ENCODE assay signal across 9 cellular contexts in genomic region chr1:115648717-115649691, GRCh38. TPM values are rescaled to one million over a fixed set of nuclear protein-coding genes. Genes with fewer than 3 reads are reported as not detected.
DNase-seq lines count a peak whose midpoint lies in the region; ATAC-seq and TF ChIP-seq lines count a peak whose summit lies in the region.
"Had no signal": no experiment of that assay in that cellular context is flagged by ENCODE, and none has a peak within 500 bp of the region (broad histone marks: within the 10 kb centered on the region; RNA-seq: fewer than 3 reads in every experiment).

No MANE protein-coding gene starts in this region.

- H3K27ac ChIP-seq in BLaER1: no peak overlapping the region
- H3K27ac ChIP-seq: neutrophil had no signal

- POLR2A ChIA-PET in WTC11 (lab: Charles Lee): no interaction called here

- H3K27me3 ChIP-seq in BLaER1: no peaks in the 10 kb centered on the region

- peaks cover 15% of the 10 kb centered on the region for H3K36me3 Mint-ChIP-seq in WTC11

- peaks cover 57% of the 10 kb centered on the region for H3K4me1 ChIP-seq in BLaER1

- H3K4me2 ChIP-seq in BLaER1: peak overlapping the region; percentile 53

- peak overlapping the region; percentile 93 for H3K27ac Mint-ChIP-seq in WTC11
- peak overlapping the region in 1 of 2 donors; percentile 91 for H3K27ac Mint-ChIP-seq in stimulated activated naive CD8-positive, alpha-beta T cell treated with anti-CD3 and anti-CD28 coated beads, Interleukin-15, amount 100 ng/mL, for 72 hours

- peaks cover 23% of the 10 kb centered on the region for H3K36me3 ChIP-seq in BLaER1
- H3K36me3 ChIP-seq: neutrophil had no signal

- no peak for TF ChIP-seq CTCF in WTC11 (IDR thresholded peaks at IDR 0.05)

- peak overlapping the region; percentile 36; the same call in 1 of the 2 replicates for H3K4me3 Mint-ChIP-seq in WTC11
- no peak overlapping the region for H3K4me3 Mint-ChIP-seq in stimulated activated naive CD8-positive, alpha-beta T cell treated with anti-CD3 and anti-CD28 coated beads, Interleukin-15, amount 100 ng/mL, for 72 hours

- H3K27me3 Mint-ChIP-seq in WTC11 (ENCODE audit: low read depth): no peaks in the 10 kb centered on the region
- H3K27me3 Mint-ChIP-seq in stimulated activated naive CD8-positive, alpha-beta T cell treated with anti-CD3 and anti-CD28 coated beads, Interleukin-15, amount 100 ng/mL, for 72 hours: peaks cover 2% of the 10 kb centered on the region

- H3K9me3 ChIP-seq in BLaER1: no peaks in the 10 kb centered on the region
- H3K9me3 ChIP-seq: neutrophil had no signal

- ATAC-seq in GM19023 (IDR thresholded peaks at IDR 0.05; ENCODE audit: unreplicated experiment) (peak; percentile 84), HG03045 (IDR thresholded peaks at IDR 0.05; ENCODE audit: unreplicated experiment) (peak; percentile 87), WTC11 (peak; percentile 30; the same call in 1 of the 2 replicates)
- ATAC-seq in stimulated activated naive CD8-positive, alpha-beta T cell treated with anti-CD3 and anti-CD28 coated beads, Interleukin-15, amount 100 ng/mL, for 72 hours: peak; percentile 90

- H3K4me3 ChIP-seq in BLaER1: no peak overlapping the region

- H3K9ac ChIP-seq in BLaER1: no peak overlapping the region

- no peak for DNase-seq in WTC11 (ENCODE audit: low spot score)
- peak; percentile 36 to 59 for DNase-seq in stimulated activated naive CD8-positive, alpha-beta T cell treated with anti-CD3 and anti-CD28 coated beads, Interleukin-15, amount 100 ng/mL, for 72 hours
- no peak for DNase-seq in hypothalamus (lab: John Stamatoyannopoulos, UW)
- no peak for DNase-seq in EL
- DNase-seq in putamen (ENCODE audit: low spot score): no peak

- peaks cover 54% of the 10 kb centered on the region for H4K20me1 ChIP-seq in BLaER1

- CTCF ChIA-PET in WTC11 (lab: Charles Lee): interaction anchor here (0.7 to 2.9 kb wide), 3 partner anchors 41 to 69 kb away, joined by 3 to 19 read pairs (median 5); no protein-coding TSS in a partner anchor

- no peaks in the 10 kb centered on the region for H3K9me3 Mint-ChIP-seq in WTC11
- no peaks in the 10 kb centered on the region for H3K9me3 Mint-ChIP-seq in stimulated activated naive CD8-positive, alpha-beta T cell treated with anti-CD3 and anti-CD28 coated beads, Interleukin-15, amount 100 ng/mL, for 72 hours

- peaks cover 20% of the 10 kb centered on the region for H3K4me1 Mint-ChIP-seq in WTC11
- no peaks in the 10 kb centered on the region for H3K4me1 Mint-ChIP-seq in stimulated activated naive CD8-positive, alpha-beta T cell treated with anti-CD3 and anti-CD28 coated beads, Interleukin-15, amount 100 ng/mL, for 72 hours

TF ChIP-seq in WTC11, 78 proteins besides CTCF, POLR2A, EP300 and RAD21:
- TF ChIP-seq NFATC4 (CRISPR knock-in tag; IDR thresholded peaks at IDR 0.05): no peak
- no peak for TF ChIP-seq ZNF232 (CRISPR knock-in tag; IDR thresholded peaks at IDR 0.05)
- no peak for TF ChIP-seq TCF7 (CRISPR knock-in tag; IDR thresholded peaks at IDR 0.05; ENCODE audit: low read depth)
- TF ChIP-seq, protein P1, sequence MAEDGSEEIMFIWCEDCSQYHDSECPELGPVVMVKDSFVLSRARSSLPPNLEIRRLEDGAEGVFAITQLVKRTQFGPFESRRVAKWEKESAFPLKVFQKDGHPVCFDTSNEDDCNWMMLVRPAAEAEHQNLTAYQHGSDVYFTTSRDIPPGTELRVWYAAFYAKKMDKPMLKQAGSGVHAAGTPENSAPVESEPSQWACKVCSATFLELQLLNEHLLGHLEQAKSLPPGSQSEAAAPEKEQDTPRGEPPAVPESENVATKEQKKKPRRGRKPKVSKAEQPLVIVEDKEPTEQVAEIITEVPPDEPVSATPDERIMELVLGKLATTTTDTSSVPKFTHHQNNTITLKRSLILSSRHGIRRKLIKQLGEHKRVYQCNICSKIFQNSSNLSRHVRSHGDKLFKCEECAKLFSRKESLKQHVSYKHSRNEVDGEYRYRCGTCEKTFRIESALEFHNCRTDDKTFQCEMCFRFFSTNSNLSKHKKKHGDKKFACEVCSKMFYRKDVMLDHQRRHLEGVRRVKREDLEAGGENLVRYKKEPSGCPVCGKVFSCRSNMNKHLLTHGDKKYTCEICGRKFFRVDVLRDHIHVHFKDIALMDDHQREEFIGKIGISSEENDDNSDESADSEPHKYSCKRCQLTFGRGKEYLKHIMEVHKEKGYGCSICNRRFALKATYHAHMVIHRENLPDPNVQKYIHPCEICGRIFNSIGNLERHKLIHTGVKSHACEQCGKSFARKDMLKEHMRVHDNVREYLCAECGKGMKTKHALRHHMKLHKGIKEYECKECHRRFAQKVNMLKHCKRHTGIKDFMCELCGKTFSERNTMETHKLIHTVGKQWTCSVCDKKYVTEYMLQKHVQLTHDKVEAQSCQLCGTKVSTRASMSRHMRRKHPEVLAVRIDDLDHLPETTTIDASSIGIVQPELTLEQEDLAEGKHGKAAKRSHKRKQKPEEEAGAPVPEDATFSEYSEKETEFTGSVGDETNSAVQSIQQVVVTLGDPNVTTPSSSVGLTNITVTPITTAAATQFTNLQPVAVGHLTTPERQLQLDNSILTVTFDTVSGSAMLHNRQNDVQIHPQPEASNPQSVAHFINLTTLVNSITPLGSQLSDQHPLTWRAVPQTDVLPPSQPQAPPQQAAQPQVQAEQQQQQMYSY (CRISPR knock-in tag; IDR thresholded peaks at IDR 0.05): no peak
- TF ChIP-seq, protein P2, sequence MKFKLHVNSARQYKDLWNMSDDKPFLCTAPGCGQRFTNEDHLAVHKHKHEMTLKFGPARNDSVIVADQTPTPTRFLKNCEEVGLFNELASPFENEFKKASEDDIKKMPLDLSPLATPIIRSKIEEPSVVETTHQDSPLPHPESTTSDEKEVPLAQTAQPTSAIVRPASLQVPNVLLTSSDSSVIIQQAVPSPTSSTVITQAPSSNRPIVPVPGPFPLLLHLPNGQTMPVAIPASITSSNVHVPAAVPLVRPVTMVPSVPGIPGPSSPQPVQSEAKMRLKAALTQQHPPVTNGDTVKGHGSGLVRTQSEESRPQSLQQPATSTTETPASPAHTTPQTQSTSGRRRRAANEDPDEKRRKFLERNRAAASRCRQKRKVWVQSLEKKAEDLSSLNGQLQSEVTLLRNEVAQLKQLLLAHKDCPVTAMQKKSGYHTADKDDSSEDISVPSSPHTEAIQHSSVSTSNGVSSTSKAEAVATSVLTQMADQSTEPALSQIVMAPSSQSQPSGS (CRISPR knock-in tag; IDR thresholded peaks at IDR 0.05; ENCODE audit: borderline replicate concordance, low read depth): no peak
- no peak for TF ChIP-seq CBFB (CRISPR knock-in tag; IDR thresholded peaks at IDR 0.05; ENCODE audit: low read depth)
- TF ChIP-seq NFE2L1 (CRISPR knock-in tag; IDR thresholded peaks at IDR 0.05): no peak
- no peak for TF ChIP-seq ZNF671 (CRISPR knock-in tag; IDR thresholded peaks at IDR 0.05)
- no peak for TF ChIP-seq GABPB1 (CRISPR knock-in tag; IDR thresholded peaks at IDR 0.05)
- no peak for TF ChIP-seq PREB (CRISPR knock-in tag; IDR thresholded peaks at IDR 0.05; ENCODE audit: borderline replicate concordance)
- TF ChIP-seq SP1 (CRISPR knock-in tag; conservative IDR thresholded peaks at IDR 0.05): no peak
- TF ChIP-seq ZNF423 (CRISPR knock-in tag; IDR thresholded peaks at IDR 0.05): no peak
- no peak for TF ChIP-seq RELA (CRISPR knock-in tag; IDR thresholded peaks at IDR 0.05; ENCODE audit: borderline replicate concordance)
- no peak for TF ChIP-seq MLX (CRISPR knock-in tag; IDR thresholded peaks at IDR 0.05)
- TF ChIP-seq, protein P3, sequence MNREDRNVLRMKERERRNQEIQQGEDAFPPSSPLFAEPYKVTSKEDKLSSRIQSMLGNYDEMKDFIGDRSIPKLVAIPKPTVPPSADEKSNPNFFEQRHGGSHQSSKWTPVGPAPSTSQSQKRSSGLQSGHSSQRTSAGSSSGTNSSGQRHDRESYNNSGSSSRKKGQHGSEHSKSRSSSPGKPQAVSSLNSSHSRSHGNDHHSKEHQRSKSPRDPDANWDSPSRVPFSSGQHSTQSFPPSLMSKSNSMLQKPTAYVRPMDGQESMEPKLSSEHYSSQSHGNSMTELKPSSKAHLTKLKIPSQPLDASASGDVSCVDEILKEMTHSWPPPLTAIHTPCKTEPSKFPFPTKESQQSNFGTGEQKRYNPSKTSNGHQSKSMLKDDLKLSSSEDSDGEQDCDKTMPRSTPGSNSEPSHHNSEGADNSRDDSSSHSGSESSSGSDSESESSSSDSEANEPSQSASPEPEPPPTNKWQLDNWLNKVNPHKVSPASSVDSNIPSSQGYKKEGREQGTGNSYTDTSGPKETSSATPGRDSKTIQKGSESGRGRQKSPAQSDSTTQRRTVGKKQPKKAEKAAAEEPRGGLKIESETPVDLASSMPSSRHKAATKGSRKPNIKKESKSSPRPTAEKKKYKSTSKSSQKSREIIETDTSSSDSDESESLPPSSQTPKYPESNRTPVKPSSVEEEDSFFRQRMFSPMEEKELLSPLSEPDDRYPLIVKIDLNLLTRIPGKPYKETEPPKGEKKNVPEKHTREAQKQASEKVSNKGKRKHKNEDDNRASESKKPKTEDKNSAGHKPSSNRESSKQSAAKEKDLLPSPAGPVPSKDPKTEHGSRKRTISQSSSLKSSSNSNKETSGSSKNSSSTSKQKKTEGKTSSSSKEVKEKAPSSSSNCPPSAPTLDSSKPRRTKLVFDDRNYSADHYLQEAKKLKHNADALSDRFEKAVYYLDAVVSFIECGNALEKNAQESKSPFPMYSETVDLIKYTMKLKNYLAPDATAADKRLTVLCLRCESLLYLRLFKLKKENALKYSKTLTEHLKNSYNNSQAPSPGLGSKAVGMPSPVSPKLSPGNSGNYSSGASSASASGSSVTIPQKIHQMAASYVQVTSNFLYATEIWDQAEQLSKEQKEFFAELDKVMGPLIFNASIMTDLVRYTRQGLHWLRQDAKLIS (CRISPR knock-in tag; IDR thresholded peaks at IDR 0.05; ENCODE audit: borderline replicate concordance): no peak
- no peak for TF ChIP-seq NR2C2 (CRISPR knock-in tag; IDR thresholded peaks at IDR 0.05)

RNA-seq across cellular contexts. Expression of gene VANGL1, which starts 7.2 kb away (rescaled TPM):
- total RNA-seq in WTC11 (2021): 13.3 to 15.8 TPM (median 13.9 TPM) in 3 replicates

Comparison
In these comparisons a context has a peak if more than half of its experiments do, and no peak if none do; other contexts are left out.
1. ATAC-seq: peak in every context shown above with its lines; median percentile 90 in stimulated activated naive CD8-positive, alpha-beta T cell treated with anti-CD3 and anti-CD28 coated beads, Interleukin-15, amount 100 ng/mL, for 72 hours; 87 in HG03045; 84 in GM19023; 30 in WTC11.
2. DNase-seq: peak in stimulated activated naive CD8-positive, alpha-beta T cell treated with anti-CD3 and anti-CD28 coated beads, Interleukin-15, amount 100 ng/mL, for 72 hours (2 of 2); none in WTC11 (single experiment), hypothalamus (0 of 51), EL (single experiment) and putamen (single experiment).